22 cellular contexts compared by ENCODE assay signal in the genomic region with DNA sequence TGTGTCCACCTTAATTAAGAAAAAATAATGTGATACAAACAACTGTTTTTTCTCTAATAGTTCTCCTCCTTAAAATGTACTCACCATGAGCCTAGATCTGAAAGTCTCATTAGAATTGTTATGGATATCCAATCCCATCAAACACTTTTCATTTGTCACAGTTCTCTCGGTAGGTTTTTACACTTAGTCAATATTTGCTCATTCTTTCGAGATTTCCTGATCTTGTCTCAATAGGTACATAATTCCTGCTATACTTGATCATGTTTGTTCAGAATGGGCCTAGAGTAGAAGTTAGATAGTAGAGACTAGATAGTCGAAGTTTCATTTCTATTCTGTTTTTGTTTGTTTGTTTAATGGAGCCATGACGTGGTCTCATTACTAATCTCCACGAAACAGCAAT.
"Had no signal": no experiment of that assay in that cellular context is flagged by ENCODE, and none has a peak within 500 bp of the region (broad histone marks: within the 10 kb centered on the region; RNA-seq: fewer than 3 reads in every experiment).

No MANE protein-coding gene starts in this region.

- H3K27ac ChIP-seq: KMS-11, SJCRH30 had no signal

- H3K4me1 ChIP-seq: SJCRH30 had no signal

- H3K4me3 ChIP-seq: K562, SJCRH30 had no signal

- H3K9me3 ChIP-seq: SJCRH30 had no signal

- H3K4me2 ChIP-seq: KMS-11 had no signal

- H3K27me3 ChIP-seq: SJCRH30 had no signal

- H3K36me3 ChIP-seq: SJCRH30 had no signal

- H3K9ac ChIP-seq: KMS-11 had no signal

- DNase-seq: Kasumi-1; MV-4-11; NCI-H1048; NCI-H1436 treated with DMSO at 0.1 percent for 48 hours; NCI-H1694; NCI-H187 treated with DMSO at 0.1 percent for 48 hours; NCI-H2081 treated with DMSO at 0.1 percent for 48 hours; NCI-H2171; NCI-H226; NCI-H446; NCI-H510A; NCI-H524 treated with DMSO at 0.1 percent for 48 hours; NCI-H69; NK-92 treated with Interleukin-12 subunit alpha and Interleukin-12 subunit beta, amount 100 ng/mL, for 24 hours; OCI-M1; Right ventricle myocardium superior; RPMI8226; SJCRH30; T-helper 1 cell; T-helper 17 cell had no signal
